Comparison of ENCODE assay signal across 38 cellular contexts in the genomic region with DNA sequence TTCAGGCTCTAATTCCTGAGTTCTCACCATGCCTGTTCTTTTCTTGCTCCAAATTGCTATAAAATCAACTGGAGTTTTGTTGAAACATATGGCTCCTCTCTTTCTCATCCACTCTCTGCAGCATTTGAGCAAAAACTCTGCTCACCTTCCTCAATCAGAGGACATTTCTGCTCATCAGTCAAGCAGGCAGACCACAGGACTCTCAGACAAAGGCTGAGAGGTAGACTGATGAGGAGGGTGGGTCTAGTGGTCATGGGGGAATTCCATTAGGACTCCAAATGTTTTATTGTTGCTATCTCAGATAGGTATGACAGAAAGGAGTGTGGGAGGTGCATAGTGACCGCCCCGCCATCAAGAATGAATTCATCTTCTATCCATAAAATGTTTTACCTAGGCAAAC.
"Had no signal": no experiment of that assay in that cellular context is flagged by ENCODE, and none has a peak within 500 bp of the region (broad histone marks: within the 10 kb centered on the region; RNA-seq: fewer than 3 reads in every experiment).

No MANE protein-coding gene starts in this region.

- H3K4me2 ChIP-seq: SK-N-SH had no signal

- DNase-seq: activated B cell treated with CpG ODN at 0.5 μM for 24 hours; activated CD4-positive, alpha-beta memory T cell treated with anti-CD3 and anti-CD28 coated beads, Interleukin-2, amount 10 ng/mL, durations not matched to agents 7 days and 5 days; activated CD4-positive, alpha-beta T cell treated with anti-CD3 and anti-CD28 coated beads for 48 hours; activated CD4-positive, CD25-positive, alpha-beta regulatory T cell treated with anti-CD3 and anti-CD28 coated beads, Interleukin-2, amount 50 U/mL, for 72 hours; activated CD8-positive, alpha-beta memory T cell treated with anti-CD3 and anti-CD28 coated beads for 24 hours; activated CD8-positive, alpha-beta memory T cell treated with anti-CD3 and anti-CD28 coated beads, Interleukin-2, amount 10 ng/mL, durations not matched to agents 7 days and 5 days; activated CD8-positive, alpha-beta memory T cell treated with anti-CD3 and anti-CD28 coated beads, Interleukin-2, amount 50 U/mL, for 48 hours; activated effector memory CD4-positive, alpha-beta T cell treated with anti-CD3 and anti-CD28 coated beads, Interleukin-2, amount 50 U/mL, for 16 hours; activated naive CD4-positive, alpha-beta T cell; activated naive CD8-positive, alpha-beta T cell treated with anti-CD3 and anti-CD28 coated beads, Interleukin-2, amount 10 ng/mL, durations not matched to agents 7 days and 5 days; activated T-cell treated with anti-CD3 and anti-CD28 coated beads, Interleukin-2, amount 50 U/mL, for 72 hours; amygdala; body of pancreas; caudate nucleus; cerebellar nuclear complex; Karpas-422; KBM-7; MG63; NCI-H1105 treated with DMSO at 0.1 percent for 48 hours; NCI-H1436; NCI-H1694; NCI-H1930; NCI-H2081 treated with DMSO at 0.1 percent for 48 hours; NCI-H345; NCI-H524 treated with DMSO at 0.1 percent for 48 hours; PC-3; Peyer's patch; RPMI8226; SHP77 treated with DMSO at 0.1 percent for 48 hours; SK-N-SH; T-cell; T-helper 17 cell had no signal

- FAIRE-seq: bronchial epithelial cell had no signal

- H3K4me1 ChIP-seq: ascending aorta, body of pancreas, Peyer's patch had no signal

- ATAC-seq: activated CD8-positive, alpha-beta memory T cell treated with anti-CD3 and anti-CD28 coated beads, Interleukin-2, amount 10 ng/mL, durations not matched to agents 7 days and 5 days; activated T-cell treated with anti-CD3 and anti-CD28 coated beads, Interleukin-2, amount 50 U/mL, for 72 hours; activated T-helper 17 cell treated with anti-CD3 and anti-CD28 coated beads, Interleukin-2, amount 50 U/mL, for 72 hours; body of pancreas; PC-3; T-cell; T-helper 17 cell had no signal

- H3K27me3 ChIP-seq: ascending aorta, body of pancreas, MG63, Peyer's patch, SJSA1 had no signal

- H3K27ac ChIP-seq: ascending aorta, body of pancreas, Peyer's patch, SJSA1, VCaP had no signal

- H3K4me3 Mint-ChIP-seq: activated B cell treated with CpG ODN at 0.5 μM for 24 hours; activated CD4-positive, alpha-beta memory T cell treated with anti-CD3 and anti-CD28 coated beads, Interleukin-2, amount 10 ng/mL, durations not matched to agents 7 days and 5 days; activated CD8-positive, alpha-beta memory T cell treated with anti-CD3 and anti-CD28 coated beads, Interleukin-2, amount 10 ng/mL, durations not matched to agents 7 days and 5 days; activated naive CD4-positive, alpha-beta T cell treated with anti-CD3 and anti-CD28 coated beads, Interleukin-2, amount 50 U/mL, for 24 hours; activated naive CD8-positive, alpha-beta T cell treated with anti-CD3 and anti-CD28 coated beads, Interleukin-2, amount 10 ng/mL, durations not matched to agents 7 days and 5 days; activated T-cell treated with anti-CD3 and anti-CD28 coated beads, Interleukin-2, amount 50 U/mL, for 72 hours; activated T-helper 17 cell treated with anti-CD3 and anti-CD28 coated beads, Interleukin-2, amount 50 U/mL, for 72 hours; T-cell; T-helper 17 cell had no signal

- H3K9me3 Mint-ChIP-seq: activated B cell treated with CpG ODN at 0.5 μM for 24 hours; activated naive CD4-positive, alpha-beta T cell treated with anti-CD3 and anti-CD28 coated beads, Interleukin-2, amount 50 U/mL, for 24 hours; activated T-helper 17 cell treated with anti-CD3 and anti-CD28 coated beads, Interleukin-2, amount 50 U/mL, for 72 hours had no signal

- H3K36me3 ChIP-seq: ascending aorta, MG63, Peyer's patch, SJSA1 had no signal

- H3K27ac Mint-ChIP-seq: activated B cell treated with CpG ODN at 0.5 μM for 24 hours; activated CD4-positive, alpha-beta memory T cell treated with anti-CD3 and anti-CD28 coated beads, Interleukin-2, amount 10 ng/mL, durations not matched to agents 7 days and 5 days; activated CD8-positive, alpha-beta memory T cell treated with anti-CD3 and anti-CD28 coated beads, Interleukin-2, amount 10 ng/mL, durations not matched to agents 7 days and 5 days; activated naive CD4-positive, alpha-beta T cell treated with anti-CD3 and anti-CD28 coated beads, Interleukin-2, amount 50 U/mL, for 24 hours; activated naive CD8-positive, alpha-beta T cell treated with anti-CD3 and anti-CD28 coated beads, Interleukin-2, amount 10 ng/mL, durations not matched to agents 7 days and 5 days; activated T-cell treated with anti-CD3 and anti-CD28 coated beads, Interleukin-2, amount 50 U/mL, for 72 hours; activated T-helper 17 cell treated with anti-CD3 and anti-CD28 coated beads, Interleukin-2, amount 50 U/mL, for 72 hours; T-cell; T-helper 17 cell had no signal

- H3K4me1 Mint-ChIP-seq: activated B cell treated with CpG ODN at 0.5 μM for 24 hours; activated CD4-positive, alpha-beta memory T cell treated with anti-CD3 and anti-CD28 coated beads, Interleukin-2, amount 10 ng/mL, durations not matched to agents 7 days and 5 days; activated CD8-positive, alpha-beta memory T cell treated with anti-CD3 and anti-CD28 coated beads, Interleukin-2, amount 10 ng/mL, durations not matched to agents 7 days and 5 days; activated naive CD4-positive, alpha-beta T cell treated with anti-CD3 and anti-CD28 coated beads, Interleukin-2, amount 50 U/mL, for 24 hours; activated naive CD8-positive, alpha-beta T cell treated with anti-CD3 and anti-CD28 coated beads, Interleukin-2, amount 10 ng/mL, durations not matched to agents 7 days and 5 days; activated T-helper 17 cell treated with anti-CD3 and anti-CD28 coated beads, Interleukin-2, amount 50 U/mL, for 72 hours; T-cell; T-helper 17 cell had no signal

- H3K9me3 ChIP-seq: ascending aorta, body of pancreas, MG63, Peyer's patch, SJSA1, SK-N-SH had no signal

- H3K4me3 ChIP-seq: ascending aorta, body of pancreas, MG63, Peyer's patch, SJSA1 had no signal

- H3K36me3 Mint-ChIP-seq: activated CD8-positive, alpha-beta memory T cell treated with anti-CD3 and anti-CD28 coated beads, Interleukin-2, amount 10 ng/mL, durations not matched to agents 7 days and 5 days; activated naive CD4-positive, alpha-beta T cell treated with anti-CD3 and anti-CD28 coated beads, Interleukin-2, amount 50 U/mL, for 24 hours; activated naive CD8-positive, alpha-beta T cell treated with anti-CD3 and anti-CD28 coated beads, Interleukin-2, amount 10 ng/mL, durations not matched to agents 7 days and 5 days; T-cell had no signal

- H3K27me3 Mint-ChIP-seq: activated B cell treated with CpG ODN at 0.5 μM for 24 hours; activated CD4-positive, alpha-beta memory T cell treated with anti-CD3 and anti-CD28 coated beads, Interleukin-2, amount 10 ng/mL, durations not matched to agents 7 days and 5 days; activated CD8-positive, alpha-beta memory T cell treated with anti-CD3 and anti-CD28 coated beads, Interleukin-2, amount 10 ng/mL, durations not matched to agents 7 days and 5 days; activated naive CD4-positive, alpha-beta T cell treated with anti-CD3 and anti-CD28 coated beads, Interleukin-2, amount 50 U/mL, for 24 hours; activated naive CD8-positive, alpha-beta T cell treated with anti-CD3 and anti-CD28 coated beads, Interleukin-2, amount 10 ng/mL, durations not matched to agents 7 days and 5 days; activated T-helper 17 cell treated with anti-CD3 and anti-CD28 coated beads, Interleukin-2, amount 50 U/mL, for 72 hours; T-cell; T-helper 17 cell had no signal

- H3K9ac ChIP-seq: SK-N-SH had no signal
